ENCODE assay signal across 20 cellular contexts in the genomic region with DNA sequence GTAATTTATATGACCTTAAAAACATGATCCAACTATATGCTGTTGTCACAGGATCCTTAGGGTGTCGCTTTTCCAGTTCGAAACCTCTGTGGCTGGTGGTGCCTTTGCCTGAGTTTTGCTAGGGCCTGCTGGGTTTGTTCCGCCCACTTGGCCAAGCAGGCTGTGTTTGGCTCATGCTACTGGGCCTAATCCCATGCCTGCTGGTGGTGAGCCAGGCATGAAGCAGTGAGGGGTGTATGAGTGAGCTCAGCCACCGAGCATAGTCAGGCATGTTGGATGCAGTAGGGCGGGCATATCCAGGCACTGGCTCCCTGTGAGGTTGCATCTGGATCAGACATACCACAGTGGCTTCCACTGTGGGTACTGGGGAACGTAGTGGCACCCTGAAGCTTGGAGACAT.
"Had no signal": no experiment of that assay in that cellular context is flagged by ENCODE, and none has a peak within 500 bp of the region (broad histone marks: within the 10 kb centered on the region; RNA-seq: fewer than 3 reads in every experiment).

No MANE protein-coding gene starts in this region.

- H3K9me3 ChIP-seq: body of pancreas, right lobe of liver had no signal

- ATAC-seq: activated CD8-positive, alpha-beta memory T cell treated with anti-CD3 and anti-CD28 coated beads, Interleukin-2, amount 10 ng/mL, durations not matched to agents 7 days and 5 days; body of pancreas; left lung; stimulated activated naive CD8-positive, alpha-beta T cell treated with anti-CD3 and anti-CD28 coated beads, Interleukin-15, amount 100 ng/mL, for 72 hours had no signal

- DNase-seq: activated CD4-positive, alpha-beta T cell treated with anti-CD3 and anti-CD28 coated beads, Interleukin-2, amount 50 U/mL, for 4 hours; activated CD4-positive, CD25-positive, alpha-beta regulatory T cell treated with anti-CD3 and anti-CD28 coated beads, Interleukin-2, amount 50 U/mL, for 72 hours; activated CD8-positive, alpha-beta memory T cell treated with anti-CD3 and anti-CD28 coated beads, Interleukin-2, amount 10 ng/mL, durations not matched to agents 7 days and 5 days; activated gamma-delta T cell; activated T-cell treated with anti-CD3 and anti-CD28 coated beads, Interleukin-2, amount 50 U/mL, for 1 hour; body of pancreas; effector CD8-positive, alpha-beta T cell; islet precursor cell; left lung; mesenchymal stem cell; natural killer cell; nucleus accumbens; right lobe of liver; SK-N-SH; stimulated activated CD4-positive, alpha-beta T cell treated with anti-CD3 and anti-CD28 coated beads, Interleukin-4, amount 100 ng/mL, for 4 hours; stimulated activated CD8-positive, alpha-beta memory T cell treated with anti-CD3 and anti-CD28 coated beads, Interleukin-4, amount 100 ng/mL, for 48 hours; stimulated activated naive CD8-positive, alpha-beta T cell treated with anti-CD3 and anti-CD28 coated beads, Interleukin-15, amount 100 ng/mL, for 72 hours; T-helper 1 cell; T1000 had no signal

- H3K27me3 ChIP-seq: body of pancreas, left lung, right lobe of liver had no signal

- H3K4me3 ChIP-seq: body of pancreas, left lung, right lobe of liver, smooth muscle cell had no signal

- H3K27ac ChIP-seq: body of pancreas, left lung, right lobe of liver had no signal

- H3K4me1 ChIP-seq: body of pancreas, left lung, right lobe of liver had no signal
